ENCODE assay signal across 21 cellular contexts in the genomic region with DNA sequence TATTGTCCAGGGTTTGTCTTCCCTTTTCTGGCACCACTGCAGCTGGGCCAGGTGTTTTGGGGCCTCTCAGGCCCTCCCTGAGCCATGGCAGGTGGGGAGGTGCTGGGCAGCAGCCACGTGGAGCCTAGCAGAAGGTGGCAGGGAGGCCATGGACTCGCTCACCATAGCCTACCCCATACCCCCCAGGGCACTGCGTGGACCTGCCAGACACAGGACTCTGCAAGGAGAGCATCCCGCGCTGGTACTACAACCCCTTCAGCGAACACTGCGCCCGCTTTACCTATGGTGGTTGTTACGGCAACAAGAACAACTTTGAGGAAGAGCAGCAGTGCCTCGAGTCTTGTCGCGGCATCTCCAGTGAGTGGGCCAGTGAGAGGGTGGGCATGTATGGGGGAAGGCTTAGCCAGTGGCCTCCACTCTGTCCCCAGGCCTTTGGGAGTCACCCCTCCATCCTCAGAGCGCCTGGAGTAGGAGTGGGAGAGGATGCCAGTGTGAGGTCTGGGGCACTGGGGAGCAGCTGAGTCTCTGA. TPM values are rescaled to one million over a fixed set of nuclear protein-coding genes. Genes with fewer than 3 reads are reported as not detected.
"Had no signal": no experiment of that assay in that cellular context is flagged by ENCODE, and none has a peak within 500 bp of the region (broad histone marks: within the 10 kb centered on the region; RNA-seq: fewer than 3 reads in every experiment).

No MANE protein-coding gene starts in this region.

- H3K27ac ChIP-seq: ascending aorta, dorsolateral prefrontal cortex, esophagus muscularis mucosa, lower lobe of right lung had no signal

- H3K27me3 Mint-ChIP-seq: activated CD4-positive, alpha-beta memory T cell treated with anti-CD3 and anti-CD28 coated beads for 36 hours; naive B cell had no signal

- H3K4me2 ChIP-seq: smooth muscle cell had no signal

- H3K36me3 ChIP-seq: ascending aorta, esophagus muscularis mucosa had no signal

- H3K27me3 ChIP-seq: ascending aorta, transverse colon had no signal

- DNase-seq: activated CD4-positive, alpha-beta memory T cell treated with anti-CD3 and anti-CD28 coated beads for 36 hours; activated CD4-positive, CD25-positive, alpha-beta regulatory T cell treated with anti-CD3 and anti-CD28 coated beads, Interleukin-2, amount 50 U/mL, for 72 hours; activated gamma-delta T cell treated with Interleukin-2 at 50 U/mL for 16 hours; activated T-cell treated with anti-CD3 and anti-CD28 coated beads, Interleukin-2, amount 50 U/mL, for 4 hours; dorsolateral prefrontal cortex; foreskin fibroblast; glutamatergic neuron; immature natural killer cell; left cardiac atrium; lower lobe of right lung; midbrain; naive B cell; right cardiac atrium; stimulated activated naive CD4-positive, alpha-beta T cell; substantia nigra; transverse colon had no signal

- H3K9me3 ChIP-seq: ascending aorta, esophagus muscularis mucosa, lower lobe of right lung, transverse colon had no signal

- ATAC-seq: activated T-cell treated with anti-CD3 and anti-CD28 coated beads, Interleukin-2, amount 50 U/mL, for 4 hours; left cardiac atrium; lower lobe of right lung; right cardiac atrium had no signal

- H3K4me3 Mint-ChIP-seq: activated CD4-positive, alpha-beta memory T cell treated with anti-CD3 and anti-CD28 coated beads for 36 hours; activated T-cell treated with anti-CD3 and anti-CD28 coated beads, Interleukin-2, amount 50 U/mL, for 4 hours; immature natural killer cell; T-helper 2 cell treated with Interferon-gamma antibody and Interleukin-4, amounts not matched to agents 5 μg/mL and 100 μg/mL, for 36 hours had no signal

- H3K27ac Mint-ChIP-seq: activated CD4-positive, alpha-beta memory T cell treated with anti-CD3 and anti-CD28 coated beads for 36 hours; immature natural killer cell; naive B cell; T-helper 2 cell treated with Interferon-gamma antibody and Interleukin-4, amounts not matched to agents 5 μg/mL and 100 μg/mL, for 36 hours had no signal

- H3K4me3 ChIP-seq: ascending aorta, dorsolateral prefrontal cortex, esophagus muscularis mucosa, lower lobe of right lung, smooth muscle cell, transverse colon had no signal

- H3K4me1 ChIP-seq: ascending aorta had no signal

- H3K36me3 Mint-ChIP-seq: activated CD4-positive, alpha-beta memory T cell treated with anti-CD3 and anti-CD28 coated beads for 36 hours; immature natural killer cell had no signal

RNA-seq across cellular contexts. Expression of a gene that starts 18.3 kb away (rescaled TPM):
- total RNA-seq: ascending aorta, esophagus muscularis mucosa, left cardiac atrium, right cardiac atrium had no signal
- polyA plus RNA-seq: immature natural killer cell, right cardiac atrium had no signal

RNA-seq across cellular contexts. Expression of a gene that starts 27.3 kb away (rescaled TPM):
- total RNA-seq: activated CD4-positive, alpha-beta memory T cell treated with anti-CD3 and anti-CD28 coated beads for 36 hours; activated T-cell treated with anti-CD3 and anti-CD28 coated beads, Interleukin-2, amount 50 U/mL, for 4 hours; ascending aorta; bronchial epithelial cell; dorsolateral prefrontal cortex; esophagus muscularis mucosa; left cardiac atrium; right cardiac atrium; smooth muscle cell had no signal
- polyA plus RNA-seq: immature natural killer cell, right cardiac atrium, smooth muscle cell had no signal
